ENCODE assay signal across 14 cellular contexts in genomic region chr20:32302507-32302872, GRCh38.
"Had no signal": no experiment of that assay in that cellular context is flagged by ENCODE, and none has a peak within 500 bp of the region (broad histone marks: within the 10 kb centered on the region; RNA-seq: fewer than 3 reads in every experiment).

No MANE protein-coding gene starts in this region.

- H3K27ac Mint-ChIP-seq: activated B cell treated with CpG ODN at 0.5 μM for 24 hours; activated CD8-positive, alpha-beta memory T cell treated with anti-CD3 and anti-CD28 coated beads, Interleukin-2, amount 10 ng/mL, durations not matched to agents 7 days and 5 days; activated naive CD8-positive, alpha-beta T cell treated with anti-CD3 and anti-CD28 coated beads, Interleukin-2, amount 10 ng/mL, durations not matched to agents 7 days and 5 days; nephron progenitor cell had no signal

- H3K27me3 Mint-ChIP-seq: activated B cell treated with CpG ODN at 0.5 μM for 24 hours; activated CD8-positive, alpha-beta memory T cell treated with anti-CD3 and anti-CD28 coated beads, Interleukin-2, amount 10 ng/mL, durations not matched to agents 7 days and 5 days; activated naive CD8-positive, alpha-beta T cell treated with anti-CD3 and anti-CD28 coated beads, Interleukin-2, amount 10 ng/mL, durations not matched to agents 7 days and 5 days had no signal

- H3K9me3 Mint-ChIP-seq: activated B cell treated with CpG ODN at 0.5 μM for 24 hours; activated naive CD8-positive, alpha-beta T cell treated with anti-CD3 and anti-CD28 coated beads, Interleukin-2, amount 10 ng/mL, durations not matched to agents 7 days and 5 days; nephron progenitor cell had no signal

- H3K4me3 ChIP-seq: transverse colon had no signal

- H3K27me3 ChIP-seq: transverse colon had no signal

- H3K9me3 ChIP-seq: transverse colon had no signal

- H3K27ac ChIP-seq: transverse colon had no signal

- H3K4me3 Mint-ChIP-seq: activated B cell treated with CpG ODN at 0.5 μM for 24 hours; activated CD8-positive, alpha-beta memory T cell treated with anti-CD3 and anti-CD28 coated beads, Interleukin-2, amount 10 ng/mL, durations not matched to agents 7 days and 5 days; activated naive CD8-positive, alpha-beta T cell treated with anti-CD3 and anti-CD28 coated beads, Interleukin-2, amount 10 ng/mL, durations not matched to agents 7 days and 5 days; nephron progenitor cell had no signal

- ATAC-seq: activated CD8-positive, alpha-beta memory T cell treated with anti-CD3 and anti-CD28 coated beads, Interleukin-2, amount 10 ng/mL, durations not matched to agents 7 days and 5 days; sciatic nerve had no signal

- H3K36me3 ChIP-seq: transverse colon had no signal

- DNase-seq: activated B cell treated with CpG ODN at 0.5 μM for 24 hours; activated CD4-positive, alpha-beta T cell treated with anti-CD3 and anti-CD28 coated beads, Interleukin-2, amount 50 U/mL, for 1 hour; activated CD8-positive, alpha-beta memory T cell treated with anti-CD3 and anti-CD28 coated beads, Interleukin-2, amount 10 ng/mL, durations not matched to agents 7 days and 5 days; activated naive CD8-positive, alpha-beta T cell treated with anti-CD3 and anti-CD28 coated beads, Interleukin-2, amount 10 ng/mL, durations not matched to agents 7 days and 5 days; anterior cingulate cortex; head of caudate nucleus; mesenchymal stem cell; nephron progenitor cell; SIG-M5; stimulated activated CD4-positive, alpha-beta T cell treated with anti-CD3 and anti-CD28 coated beads, Interleukin-1b, Interleukin-23, amount 100 ng/mL, for 48 hours; substantia nigra; T-helper 2 cell; transverse colon had no signal
